In the genomic region with DNA sequence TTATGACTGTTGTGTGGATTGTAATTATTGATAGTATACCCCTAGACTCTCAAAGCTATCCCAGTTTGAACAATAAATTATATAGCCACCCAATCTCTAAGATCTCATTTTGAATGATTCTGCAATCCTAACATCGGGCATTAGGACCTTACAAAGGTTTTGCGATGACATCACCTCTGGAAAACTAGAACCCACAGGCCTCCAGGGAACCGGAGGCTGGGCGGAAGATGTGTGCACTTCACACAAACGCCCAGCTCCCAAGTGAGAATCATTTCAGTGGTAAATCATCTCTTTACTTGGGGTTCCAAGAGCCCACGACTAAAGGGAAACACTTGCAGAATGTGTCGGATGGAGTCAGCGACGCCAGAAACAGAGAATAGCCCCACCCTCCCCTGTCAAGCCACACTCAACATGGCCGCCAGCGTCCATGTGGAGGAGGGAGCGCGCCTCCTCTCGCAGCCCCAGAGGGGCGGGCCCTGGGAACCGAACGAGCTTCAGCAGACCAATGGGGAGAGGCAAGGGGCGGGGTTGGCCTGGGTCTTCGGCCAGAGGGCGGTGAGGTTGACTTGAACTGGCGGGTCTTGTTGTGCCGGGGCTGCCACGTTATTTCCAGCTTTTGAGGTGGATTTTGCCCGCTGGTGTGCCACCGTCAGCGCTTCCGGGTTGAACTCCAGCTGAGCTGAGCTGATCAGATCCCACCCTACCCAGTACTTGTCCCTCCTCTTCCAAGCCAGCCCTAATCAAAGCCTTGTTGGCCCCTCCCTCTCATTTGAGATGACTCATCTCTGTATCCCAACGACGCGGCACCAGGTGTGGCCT, we compare ENCODE assay signal across 1 cellular context.
A peak's percentile ranks its signal among the peaks of the same experiment; 100 is the strongest.
TF ChIP-seq lines count a peak whose summit lies in the region.

No MANE protein-coding gene starts in this region.

TF ChIP-seq in H1, 55 proteins besides CTCF, POLR2A, EP300 and RAD21 (continues in another document):
- TF ChIP-seq KDM1A (IDR thresholded peaks at IDR 0.05; ENCODE audit: borderline replicate concordance, low read length) (no peak), KDM5A (IDR thresholded peaks at IDR 0.05; ENCODE audit: low read length) (no peak), NANOG (IDR thresholded peaks at IDR 0.05; ENCODE audit: insufficient read depth, low read depth, low read length, poor library complexity, severe bottlenecking) (no peak), JUN (IDR thresholded peaks at IDR 0.05; ENCODE audit: low read depth, low read length) (peak; percentile 93), TCF12 (IDR thresholded peaks at IDR 0.05; ENCODE audit: low read depth, low read length) (peak; percentile 80; the same call in 1 of the 2 replicates), TAF1 (IDR thresholded peaks at IDR 0.05; ENCODE audit: low read depth, low read length) (peak; percentile 96), E2F6 (IDR thresholded peaks at IDR 0.05) (peak; percentile 66; the same call in 1 of the 2 replicates), MAFK (IDR thresholded peaks at IDR 0.05; ENCODE audit: low read depth, low read length) (peak; percentile 23; the same call in 1 of the 2 replicates), EZH2 (IDR thresholded peaks at IDR 0.05; ENCODE audit: low read depth, low read length, severe bottlenecking) (no peak), SRF (IDR thresholded peaks at IDR 0.05; ENCODE audit: low read depth, low read length) (no peak), USF2 (IDR thresholded peaks at IDR 0.05; ENCODE audit: low read length) (no peak), SP2 (IDR thresholded peaks at IDR 0.05; ENCODE audit: low read length) (no peak), SIRT6 (IDR thresholded peaks at IDR 0.05; ENCODE audit: low read length) (no peak), BACH1 (IDR thresholded peaks at IDR 0.05; ENCODE audit: low read length) (peak; percentile 45; the same call in 1 of the 2 replicates), NRF1 (IDR thresholded peaks at IDR 0.05; ENCODE audit: low read depth, low read length) (no peak), SP4 (IDR thresholded peaks at IDR 0.05; ENCODE audit: low read length) (peak; percentile 86; the same call in 1 of the 2 replicates), CEBPB (IDR thresholded peaks at IDR 0.05; ENCODE audit: low read depth, low read length) (peak; percentile 70), HDAC2 (IDR thresholded peaks at IDR 0.05; ENCODE audit: borderline replicate concordance in 1 of 2, low read depth in 2 of 2, low read length in 2 of 2) (no peak), MAX (IDR thresholded peaks at IDR 0.05) (peak; percentile 96), EGR1 (IDR thresholded peaks at IDR 0.05; ENCODE audit: borderline replicate concordance, low read depth, low read length) (no peak), POU5F1 (IDR thresholded peaks at IDR 0.05; ENCODE audit: low read depth, low read length) (no peak), RXRA (IDR thresholded peaks at IDR 0.05; ENCODE audit: insufficient read depth, low read depth, low read length) (no peak), SP1 (IDR thresholded peaks at IDR 0.05; ENCODE audit: low read depth, low read length) (peak; percentile 88), KDM4A (IDR thresholded peaks at IDR 0.05; ENCODE audit: low read depth, low read length, severe bottlenecking) (peak; percentile 36), CHD1 (IDR thresholded peaks at IDR 0.05; ENCODE audit: low read depth, low read length) (peak; percentile 48; the same call in 1 of the 2 replicates), BRCA1 (IDR thresholded peaks at IDR 0.05; ENCODE audit: low read depth, low read length) (no peak), CREB1 (IDR thresholded peaks at IDR 0.05) (peak; percentile 73), HDAC6 (IDR thresholded peaks at IDR 0.05; ENCODE audit: low read depth, low read length) (no peak), GABPA (IDR thresholded peaks at IDR 0.05; ENCODE audit: borderline replicate concordance, insufficient read depth, low read length) (peak; percentile 53; the same call in 1 of the 2 replicates), JUND (IDR thresholded peaks at IDR 0.05; ENCODE audit: low read length) (peak; percentile 99), GTF2F1 (IDR thresholded peaks at IDR 0.05; ENCODE audit: borderline replicate concordance, low read depth, low read length) (peak; percentile 36; the same call in 1 of the 2 replicates), PHF8 (conservative IDR thresholded peaks at IDR 0.05; ENCODE audit: low read depth, low read length) (peak; percentile 95), ZNF274 (IDR thresholded peaks at IDR 0.05; ENCODE audit: borderline replicate concordance, extremely low read depth, low read length) (no peak), CTBP2 (IDR thresholded peaks at IDR 0.05; ENCODE audit: borderline replicate concordance, insufficient read depth, insufficient read length, low read length) (no peak), TEAD4 (IDR thresholded peaks at IDR 0.05; ENCODE audit: low read depth, low read length) (no peak), FOSL1 (IDR thresholded peaks at IDR 0.05; ENCODE audit: insufficient read depth, low read depth, low read length) (0 out of 2 replicates have a peak, but pooled peaks have one; percentile 71), SAP30 (IDR thresholded peaks at IDR 0.05; ENCODE audit: insufficient read depth, insufficient replicate concordance, low read length) (peak; percentile 93), SIX5 (IDR thresholded peaks at IDR 0.05; ENCODE audit: low read depth, low read length) (peak; percentile 34; the same call in 1 of the 2 replicates), RFX5 (IDR thresholded peaks at IDR 0.05; ENCODE audit: borderline replicate concordance, low read depth, low read length) (no peak), SUZ12 (IDR thresholded peaks at IDR 0.05; ENCODE audit: low read length) (no peak), RNF2 (IDR thresholded peaks at IDR 0.05; ENCODE audit: borderline replicate concordance, low read depth, low read length, missing control alignments, poor library complexity, severe bottlenecking) (no peak), CBX8 (IDR thresholded peaks at IDR 0.05; ENCODE audit: borderline replicate concordance, low read depth, low read length) (no peak), CHD2 (IDR thresholded peaks at IDR 0.05; ENCODE audit: low read length) (peak; percentile 64), CBX5 (IDR thresholded peaks at IDR 0.05; ENCODE audit: low read depth, low read length) (no peak), RBBP5 (IDR thresholded peaks at IDR 0.05; ENCODE audit: borderline replicate concordance, low read depth, low read length) (peak; percentile 83; the same call in 1 of the 2 replicates), ASH2L (IDR thresholded peaks at IDR 0.05; ENCODE audit: low read length) (no peak), SIN3A (conservative IDR thresholded peaks at IDR 0.05 in 1 of 2, IDR thresholded peaks at IDR 0.05 in 1 of 2; ENCODE audit: low read depth in 1 of 2, low read length in 2 of 2) (peak; percentile 84 to 89; a peak in 3 of 4 replicates), YY1 (IDR thresholded peaks at IDR 0.05; ENCODE audit: low read depth, low read length) (peak; percentile 100), BCL11A (IDR thresholded peaks at IDR 0.05; ENCODE audit: low read depth in 2 of 2, low read length in 2 of 2) (no peak), POLR2AphosphoS5 (IDR thresholded peaks at IDR 0.05; ENCODE audit: low read depth, low read length) (peak; percentile 95), CHD7 (IDR thresholded peaks at IDR 0.05; ENCODE audit: insufficient replicate concordance, low read length) (no peak), TAF7 (optimal IDR thresholded peaks at IDR 0.05; ENCODE audit: borderline replicate concordance, low read depth, low read length) (peak; percentile 43)
- TF ChIP-seq, protein P1, sequence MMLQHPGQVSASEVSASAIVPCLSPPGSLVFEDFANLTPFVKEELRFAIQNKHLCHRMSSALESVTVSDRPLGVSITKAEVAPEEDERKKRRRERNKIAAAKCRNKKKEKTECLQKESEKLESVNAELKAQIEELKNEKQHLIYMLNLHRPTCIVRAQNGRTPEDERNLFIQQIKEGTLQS (IDR thresholded peaks at IDR 0.05; ENCODE audit: insufficient read depth, low read depth, low read length): peak; percentile 58; the same call in 1 of the 2 replicates
- TF ChIP-seq, protein P2, sequence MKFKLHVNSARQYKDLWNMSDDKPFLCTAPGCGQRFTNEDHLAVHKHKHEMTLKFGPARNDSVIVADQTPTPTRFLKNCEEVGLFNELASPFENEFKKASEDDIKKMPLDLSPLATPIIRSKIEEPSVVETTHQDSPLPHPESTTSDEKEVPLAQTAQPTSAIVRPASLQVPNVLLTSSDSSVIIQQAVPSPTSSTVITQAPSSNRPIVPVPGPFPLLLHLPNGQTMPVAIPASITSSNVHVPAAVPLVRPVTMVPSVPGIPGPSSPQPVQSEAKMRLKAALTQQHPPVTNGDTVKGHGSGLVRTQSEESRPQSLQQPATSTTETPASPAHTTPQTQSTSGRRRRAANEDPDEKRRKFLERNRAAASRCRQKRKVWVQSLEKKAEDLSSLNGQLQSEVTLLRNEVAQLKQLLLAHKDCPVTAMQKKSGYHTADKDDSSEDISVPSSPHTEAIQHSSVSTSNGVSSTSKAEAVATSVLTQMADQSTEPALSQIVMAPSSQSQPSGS (IDR thresholded peaks at IDR 0.05; ENCODE audit: low read length): peak; percentile 100
